In genomic region chr18:9613550-9614400, GRCh38 we compare ENCODE assay signal across 7 cellular contexts. TPM values are rescaled to one million over a fixed set of nuclear protein-coding genes. Genes with fewer than 3 reads are reported as not detected.
DNase-seq lines count a peak whose midpoint lies in the region; ATAC-seq and TF ChIP-seq lines count a peak whose summit lies in the region.

No MANE protein-coding gene starts in this region.

- peak; percentile 31 for ATAC-seq in HG02571 (IDR thresholded peaks at IDR 0.05; ENCODE audit: unreplicated experiment)
- peak; percentile 57 for ATAC-seq in left lung

- peaks cover 46% of the 10 kb centered on the region for H3K4me1 Mint-ChIP-seq in activated CD4-positive, alpha-beta T cell treated with anti-CD3 and anti-CD28 coated beads, Interleukin-2, amount 10 ng/mL, durations not matched to agents 24 days and 14 days

- in situ Hi-C loops in GM13977 (cut with MboI; ENCODE audit: low pct_unique_long_range_greater_than_20kb, low sequenced_read_pairs, unreplicated experiment), result no loop called here

- DNase-seq in GM13977 (ENCODE audit: low spot score) (peak; percentile 64), NCI-H1092 treated with DMSO at 0.1 percent for 48 hours (lab: John Stamatoyannopoulos, UW) (peak; percentile 8), coronary artery (ENCODE audit: low spot score) (peak; percentile 81), left lung (peak; percentile 57 to 90)
- peak; percentile 84 for DNase-seq in activated CD4-positive, alpha-beta T cell treated with anti-CD3 and anti-CD28 coated beads, Interleukin-2, amount 10 ng/mL, durations not matched to agents 24 days and 14 days
- peak; percentile 46 to 57 for DNase-seq in stimulated activated CD4-positive, alpha-beta T cell treated with anti-CD3 and anti-CD28 coated beads, Interleukin-2, amount 100 ng/mL, for 24 hours

- H3K4me3 Mint-ChIP-seq in activated CD4-positive, alpha-beta T cell treated with anti-CD3 and anti-CD28 coated beads, Interleukin-2, amount 10 ng/mL, durations not matched to agents 24 days and 14 days, result peak overlapping the region; percentile 94

- peaks cover 14% of the 10 kb centered on the region for H3K36me3 Mint-ChIP-seq in activated CD4-positive, alpha-beta T cell treated with anti-CD3 and anti-CD28 coated beads, Interleukin-2, amount 10 ng/mL, durations not matched to agents 24 days and 14 days (ENCODE audit: low read depth)

- H3K27ac Mint-ChIP-seq in activated CD4-positive, alpha-beta T cell treated with anti-CD3 and anti-CD28 coated beads, Interleukin-2, amount 10 ng/mL, durations not matched to agents 24 days and 14 days, result peak overlapping the region; percentile 89

- H3K27ac ChIP-seq in coronary artery (peak overlapping the region; percentile 97 to 99), left lung (peak overlapping the region; percentile 97)

- intact Hi-C loops in activated CD4-positive, alpha-beta T cell treated with anti-CD3 and anti-CD28 coated beads, Interleukin-2, amount 10 ng/mL, durations not matched to agents 24 days and 14 days (cut with micrococcal nuclease), result loop anchor here (2.0 to 10.0 kb wide), 7 partner anchors 59 to 914 kb away; partner anchors contain the start of genes ANKRD12, NAPG, TWSG1 and VAPA
- intact Hi-C loops in left lung (cut with DNase I), result no loop called here

- TF ChIP-seq CTCF in GM13977 (IDR thresholded peaks at IDR 0.05; ENCODE audit: extremely low read depth, insufficient read depth, missing control alignments) (peak; percentile 23), coronary artery (IDR thresholded peaks at IDR 0.05) (no peak), left lung (IDR thresholded peaks at IDR 0.05) (no peak)

- peaks cover 3 to 63% of the 10 kb centered on the region in 2 donors for H3K4me1 ChIP-seq in left lung

- H3K27me3 ChIP-seq in left lung, result no peaks in the 10 kb centered on the region

- H3K27me3 Mint-ChIP-seq in activated CD4-positive, alpha-beta T cell treated with anti-CD3 and anti-CD28 coated beads, Interleukin-2, amount 10 ng/mL, durations not matched to agents 24 days and 14 days, result peaks cover 1% of the 10 kb centered on the region

- H3K36me3 ChIP-seq in left lung, result peaks cover 0 to 13% of the 10 kb centered on the region in 2 donors

- H3K9me3 Mint-ChIP-seq in activated CD4-positive, alpha-beta T cell treated with anti-CD3 and anti-CD28 coated beads, Interleukin-2, amount 10 ng/mL, durations not matched to agents 24 days and 14 days, result no peaks in the 10 kb centered on the region

- no peaks in the 10 kb centered on the region for H3K9me3 ChIP-seq in left lung

- peak overlapping the region; percentile 95 for H3K4me3 ChIP-seq in coronary artery
- H3K4me3 ChIP-seq in left lung, result peak overlapping the region; percentile 56 to 79

RNA-seq across cellular contexts. Expression of gene PPP4R1, which starts 0.6 kb away (rescaled TPM):
- total RNA-seq in activated CD4-positive, alpha-beta T cell treated with anti-CD3 and anti-CD28 coated beads, Interleukin-2, amount 10 ng/mL, durations not matched to agents 24 days and 14 days, result 52.8 and 56.0 TPM in 2 replicates
- total RNA-seq in left lung, result 100 to 1,000 TPM; 156 to 163 TPM

Comparison
In these comparisons a context has a peak if more than half of its experiments do, and no peak if none do; other contexts are left out.
1. Peak in every context shown above with its lines: DNase-seq, ATAC-seq, H3K4me3 ChIP-seq and H3K27ac ChIP-seq.
2. DNase-seq: peak in every context shown above with its lines; median percentile 84 in activated CD4-positive, alpha-beta T cell treated with anti-CD3 and anti-CD28 coated beads, Interleukin-2, amount 10 ng/mL, durations not matched to agents 24 days and 14 days; 81 in coronary artery; 74 in left lung; 64 in GM13977; 52 in stimulated activated CD4-positive, alpha-beta T cell treated with anti-CD3 and anti-CD28 coated beads, Interleukin-2, amount 100 ng/mL, for 24 hours; 8 in NCI-H1092 treated with DMSO at 0.1 percent for 48 hours.